ENCODE assay signal across 8 cellular contexts in genomic region chr7:5283421-5284303, GRCh38. TPM values are rescaled to one million over a fixed set of nuclear protein-coding genes. Genes with fewer than 3 reads are reported as not detected.
DNase-seq lines count a peak whose midpoint lies in the region; ATAC-seq lines count a peak whose summit lies in the region.

No MANE protein-coding gene starts in this region.

- H3K9me3 ChIP-seq in ectodermal cell (ENCODE audit: control insufficient read depth, low read length) = no peaks in the 10 kb centered on the region
- no peaks in the 10 kb centered on the region for H3K9me3 ChIP-seq in mesodermal cell (ENCODE audit: control insufficient read depth, low read length)

- no peak for DNase-seq in stimulated activated naive CD8-positive, alpha-beta T cell treated with anti-CD3 and anti-CD28 coated beads, Interleukin-15, amount 100 ng/mL, for 72 hours
- no peak for DNase-seq in stimulated activated naive CD8-positive, alpha-beta T cell treated with anti-CD3 and anti-CD28 coated beads, Interleukin-15, Interleukin-2, amounts not matched to agents 100 U/mL and 50 U/mL, for 24 hours
- DNase-seq in 8988T (no peak), COLO829 (ENCODE audit: low spot score) (no peak)

- H3K27me3 Mint-ChIP-seq in stimulated activated naive CD8-positive, alpha-beta T cell treated with anti-CD3 and anti-CD28 coated beads, Interleukin-15, amount 100 ng/mL, for 72 hours = peaks cover 23% of the 10 kb centered on the region

- H3K4me1 ChIP-seq in ectodermal cell (ENCODE audit: control insufficient read depth, insufficient read depth, low read length) (no peaks in the 10 kb centered on the region), mesodermal cell (ENCODE audit: control insufficient read depth, insufficient read depth, low read length, poor library complexity, severe bottlenecking) (no peaks in the 10 kb centered on the region)

- H3K4me3 ChIP-seq in ectodermal cell (ENCODE audit: insufficient read depth, low read depth, low read length) = peak overlapping the region; percentile 61
- H3K4me3 ChIP-seq in mesodermal cell (ENCODE audit: extremely low read depth, insufficient read depth, low read length, poor library complexity, severe bottlenecking) = peak overlapping the region; percentile 60

- no peaks in the 10 kb centered on the region for H3K9me3 Mint-ChIP-seq in stimulated activated naive CD8-positive, alpha-beta T cell treated with anti-CD3 and anti-CD28 coated beads, Interleukin-15, amount 100 ng/mL, for 72 hours

- H3K27me3 ChIP-seq in ectodermal cell (ENCODE audit: control insufficient read depth, insufficient read depth, low read length, poor library complexity, severe bottlenecking) = peaks cover 4% of the 10 kb centered on the region

- no peak overlapping the region for H3K27ac ChIP-seq in ectodermal cell (ENCODE audit: insufficient read depth, low read depth, low read length, poor library complexity, severe bottlenecking)
- H3K27ac ChIP-seq in mesodermal cell (ENCODE audit: low read depth, low read length, severe bottlenecking) = no peak overlapping the region

- WGBS in ectodermal cell, 2 experiments = 6 to 9% methylated on average over 43 to 45 of the region's 46 CpGs
- WGBS in mesodermal cell (ENCODE audit: insufficient coverage in 2 of 2), 2 experiments = 3% methylated on average over 28 to 30 of the region's 46 CpGs

- peak; percentile 19 for ATAC-seq in stimulated activated naive CD8-positive, alpha-beta T cell treated with anti-CD3 and anti-CD28 coated beads, Interleukin-15, amount 100 ng/mL, for 72 hours
- no peak for ATAC-seq in stimulated activated naive CD8-positive, alpha-beta T cell treated with anti-CD3 and anti-CD28 coated beads, Interleukin-15, Interleukin-2, amounts not matched to agents 100 U/mL and 50 U/mL, for 24 hours
- ATAC-seq in GM21528 (IDR thresholded peaks at IDR 0.05; ENCODE audit: low FRiP score, unreplicated experiment) (no peak), GM19324 (IDR thresholded peaks at IDR 0.05; ENCODE audit: low FRiP score, unreplicated experiment) (no peak)

- H3K36me3 ChIP-seq in ectodermal cell (ENCODE audit: control insufficient read depth, insufficient read depth, low read length) (no peaks in the 10 kb centered on the region), mesodermal cell (ENCODE audit: control insufficient read depth, insufficient read depth, low read length) (no peaks in the 10 kb centered on the region)

- no peak overlapping the region for H3K4me3 Mint-ChIP-seq in stimulated activated naive CD8-positive, alpha-beta T cell treated with anti-CD3 and anti-CD28 coated beads, Interleukin-15, amount 100 ng/mL, for 72 hours

- no peak overlapping the region for H3K27ac Mint-ChIP-seq in stimulated activated naive CD8-positive, alpha-beta T cell treated with anti-CD3 and anti-CD28 coated beads, Interleukin-15, amount 100 ng/mL, for 72 hours

- H3K4me1 Mint-ChIP-seq in stimulated activated naive CD8-positive, alpha-beta T cell treated with anti-CD3 and anti-CD28 coated beads, Interleukin-15, amount 100 ng/mL, for 72 hours = no peaks in the 10 kb centered on the region

RNA-seq across cellular contexts. Expression of gene SLC29A4, which starts 0.9 kb away (rescaled TPM):
- 29.9 TPM for polyA plus RNA-seq in ectodermal cell (2013, experiment 1 of 4)
- 27.3 TPM for polyA plus RNA-seq in ectodermal cell (2013, experiment 2 of 4)
- 26.1 TPM for polyA plus RNA-seq in ectodermal cell (2013, experiment 3 of 4)
- polyA plus RNA-seq in ectodermal cell (2013, experiment 4 of 4) = 29.1 TPM
- 19.6 TPM for polyA plus RNA-seq in mesodermal cell (2013, experiment 1 of 2)
- polyA plus RNA-seq in mesodermal cell (2013, experiment 2 of 2) = 15.9 TPM
